ENCODE assay signal across 1 cellular context in genomic region chr2:195326537-195326936, GRCh38.
TF ChIP-seq lines count a peak whose summit lies in the region.

No MANE protein-coding gene starts in this region.

TF ChIP-seq in K562, 482 proteins besides CTCF, POLR2A, EP300 and RAD21 (continued from another document):
- TF ChIP-seq MITF (IDR thresholded peaks at IDR 0.05), result no peak
- no peak for TF ChIP-seq MAZ (CRISPR knock-in tag; conservative IDR thresholded peaks at IDR 0.05 in 1 of 2, IDR thresholded peaks at IDR 0.05 in 1 of 2)
- no peak for TF ChIP-seq KLF16 (IDR thresholded peaks at IDR 0.05)
- no peak for TF ChIP-seq ESRRA (IDR thresholded peaks at IDR 0.05; ENCODE audit: borderline replicate concordance, low read depth)
- TF ChIP-seq U2AF1 (optimal IDR thresholded peaks at IDR 0.05; ENCODE audit: low read depth, low read length), result no peak
- TF ChIP-seq CEBPB (tag; IDR thresholded peaks at IDR 0.05), result no peak
- TF ChIP-seq ZBTB33 (CRISPR knock-in tag; IDR thresholded peaks at IDR 0.05), result no peak
- no peak for TF ChIP-seq HMGXB4 (CRISPR knock-in tag; IDR thresholded peaks at IDR 0.05)
- TF ChIP-seq RBM14 (IDR thresholded peaks at IDR 0.05; ENCODE audit: borderline replicate concordance, insufficient read depth, low read depth, low read length), result no peak
- TF ChIP-seq RFX1 (IDR thresholded peaks at IDR 0.05), result no peak
- TF ChIP-seq ZFP36 (IDR thresholded peaks at IDR 0.05; ENCODE audit: low read depth, low read length, partially characterized antibody), result no peak
- no peak for TF ChIP-seq ILF3 (IDR thresholded peaks at IDR 0.05; ENCODE audit: borderline replicate concordance)
- TF ChIP-seq ATF4 (CRISPR knock-in tag; IDR thresholded peaks at IDR 0.05), result no peak
- no peak for TF ChIP-seq ZNF589 (CRISPR knock-in tag; IDR thresholded peaks at IDR 0.05; ENCODE audit: low read depth)
- no peak for TF ChIP-seq ZNF398 (CRISPR knock-in tag; IDR thresholded peaks at IDR 0.05)
